ENCODE assay signal across 11 cellular contexts in the genomic region with DNA sequence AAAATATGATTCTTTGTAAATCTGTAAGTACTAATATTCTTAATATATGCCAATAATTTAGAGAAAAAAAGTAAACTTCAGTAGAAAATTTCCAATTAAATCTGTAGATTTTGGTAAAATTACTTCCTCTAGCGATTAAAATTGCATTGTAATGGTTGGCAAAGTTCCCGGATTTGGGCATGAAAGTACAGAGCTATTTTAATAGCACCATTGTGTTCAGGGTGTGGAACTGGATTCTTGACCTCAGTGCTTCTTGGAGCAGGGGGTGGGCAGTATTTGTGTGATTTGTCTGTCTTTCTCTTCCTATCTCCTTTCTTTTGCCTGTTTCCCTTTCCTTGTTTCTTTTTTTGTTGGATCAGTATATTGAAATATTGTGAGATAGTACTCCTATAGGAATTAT.
DNase-seq lines count a peak whose midpoint lies in the region; ATAC-seq, FAIRE-seq and TF ChIP-seq lines count a peak whose summit lies in the region.
"Had no signal": no experiment of that assay in that cellular context is flagged by ENCODE, and none has a peak within 500 bp of the region (broad histone marks: within the 10 kb centered on the region; RNA-seq: fewer than 3 reads in every experiment).

No MANE protein-coding gene starts in this region.

- H3K9me3 ChIP-seq in A549, result no peaks in the 10 kb centered on the region
- no peaks in the 10 kb centered on the region for H3K9me3 ChIP-seq in gastroesophageal sphincter

- no peak for TF ChIP-seq RAD21 in A549 (conservative IDR thresholded peaks at IDR 0.05 in 1 of 2, IDR thresholded peaks at IDR 0.05 in 1 of 2)

- TF ChIP-seq EP300 in A549 (IDR thresholded peaks at IDR 0.05) (no peak), gastroesophageal sphincter (IDR thresholded peaks at IDR 0.05) (no peak)

- H3K36me3 ChIP-seq in gastroesophageal sphincter, result no peaks in the 10 kb centered on the region

- CTCF ChIA-PET in A549 (lab: Yijun Ruan, JAX), result interaction anchor here (2.0 kb wide), 1 partner anchor 8 kb away, joined by 5 read pairs; no protein-coding TSS in a partner anchor

- H3K4me2 ChIP-seq in A549, result peak overlapping the region; percentile 71

- DNase-seq in A549 (ENCODE audit: low read depth in 1 of 2, low spot score in 1 of 2), result peak; percentile 30 to 87
- DNase-seq in LHCN-M2 (ENCODE audit: low read depth), result peak; percentile 38
- DNase-seq in left kidney (ENCODE audit: low read depth, low spot score), result peak; percentile 9
- DNase-seq: activated T-cell treated with anti-CD3 and anti-CD28 coated beads, Interleukin-2, amount 50 U/mL, for 48 hours; endodermal cell; naive B cell had no signal

- POLR2A ChIA-PET in A549 (lab: Yijun Ruan, JAX), result no interaction called here

- ATAC-seq in A549 (peak; percentile 56 to 85; a peak in 3 of 6 replicates), HG02885 (IDR thresholded peaks at IDR 0.05; ENCODE audit: poor library complexity, unreplicated experiment) (no peak), HG02571 (IDR thresholded peaks at IDR 0.05; ENCODE audit: unreplicated experiment) (no peak), GM18873 (IDR thresholded peaks at IDR 0.05; ENCODE audit: low FRiP score, unreplicated experiment) (no peak), gastroesophageal sphincter (no peak)

- H3K27me3 ChIP-seq in gastroesophageal sphincter, result no peaks in the 10 kb centered on the region

- no peak for FAIRE-seq in A549 (lab: Jason Lieb, UNC)

- TF ChIP-seq CTCF in A549 (IDR thresholded peaks at IDR 0.05) (no peak), gastroesophageal sphincter (IDR thresholded peaks at IDR 0.05) (no peak)

- H3K27ac ChIP-seq in A549 (peak overlapping the region; percentile 81 to 84), cingulate gyrus (ENCODE audit: low read depth, low read length) (peak overlapping the region; percentile 80), gastroesophageal sphincter (peak overlapping the region in 1 of 4 donors; percentile 20)

- H3K4me1 ChIP-seq in A549, result peaks cover 38% of the 10 kb centered on the region
- peaks cover 0 to 18% (median 0%) of the 10 kb centered on the region in 3 donors for H3K4me1 ChIP-seq in gastroesophageal sphincter

- WGBS in A549 (ENCODE audit: missing lambda C conversion rate), result 0% methylated on average over 2 of the region's 2 CpGs
- WGBS in gastroesophageal sphincter (ENCODE audit: low coverage in 1 of 2), 2 donors, result 22 to 33% methylated on average over 2 of the region's 2 CpGs

- H3K4me3 ChIP-seq in A549 (no peak overlapping the region), gastroesophageal sphincter (no peak overlapping the region)

- TF ChIP-seq POLR2A in A549 (IDR thresholded peaks at IDR 0.05; ENCODE audit: low read length) (no peak), gastroesophageal sphincter (IDR thresholded peaks at IDR 0.05) (no peak)

TF ChIP-seq in A549, 52 proteins besides CTCF, POLR2A, EP300 and RAD21:
- TF ChIP-seq MAFK (IDR thresholded peaks at IDR 0.05; ENCODE audit: partially characterized antibody), result peak; percentile 53
- TF ChIP-seq CBX2 (IDR thresholded peaks at IDR 0.05; ENCODE audit: borderline replicate concordance, low read depth), result no peak

Comparison
In these comparisons a context has a peak if more than half of its experiments do, and no peak if none do; other contexts are left out.
1. ATAC-seq: peak in A549 (2 of 2); none in HG02885 (single experiment), HG02571 (single experiment), GM18873 (single experiment) and gastroesophageal sphincter (single experiment).
2. Peak in every context shown above with its lines, with median percentiles within 50 percentile points of each other: DNase-seq.